9 cellular contexts compared by ENCODE assay signal in the genomic region with DNA sequence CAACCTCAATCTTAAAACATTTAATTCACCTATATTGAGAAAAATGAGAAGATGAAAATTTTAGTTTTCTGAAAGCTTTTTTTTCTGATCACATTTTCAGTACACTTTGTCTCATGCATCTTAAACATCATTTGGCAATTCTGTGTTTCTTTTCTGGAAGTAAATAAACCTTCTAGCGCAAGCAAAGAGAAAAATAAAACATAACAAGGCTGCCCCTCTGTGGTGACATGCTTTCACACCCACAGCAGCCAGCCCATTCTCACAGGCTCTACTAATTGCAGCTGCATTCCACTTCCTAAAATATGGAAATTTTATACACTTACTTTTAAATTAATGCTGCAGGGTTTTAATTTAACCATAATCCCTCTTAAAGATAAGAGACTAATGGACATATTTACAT.
DNase-seq lines count a peak whose midpoint lies in the region; ATAC-seq and TF ChIP-seq lines count a peak whose summit lies in the region.
"Had no signal": no experiment of that assay in that cellular context is flagged by ENCODE, and none has a peak within 500 bp of the region (broad histone marks: within the 10 kb centered on the region; RNA-seq: fewer than 3 reads in every experiment).

No MANE protein-coding gene starts in this region.

- ATAC-seq in left lung, result peak; percentile 39
- ATAC-seq in HG03196 (IDR thresholded peaks at IDR 0.05; ENCODE audit: unreplicated experiment), result no peak

- POLR2A ChIA-PET in HEK293T (lab: Yijun Ruan, JAX), result no interaction called here

- no peaks in the 10 kb centered on the region for H3K4me1 ChIP-seq in left lung

- peak; percentile 59 for TF ChIP-seq CTCF in brain microvascular endothelial cell (IDR thresholded peaks at IDR 0.05; ENCODE audit: low read depth, low read length, missing control alignments)
- no peak for TF ChIP-seq CTCF in left lung (IDR thresholded peaks at IDR 0.05)

- H3K4me3 ChIP-seq in brain microvascular endothelial cell (ENCODE audit: low read depth, low read length) (no peak overlapping the region), left lung (no peak overlapping the region)

- DNase-seq in AG08395 (ENCODE audit: low spot score), result peak; percentile 29
- peak; percentile 29 for DNase-seq in HuH-7 (ENCODE audit: low spot score)
- peak; percentile 5 for DNase-seq in brain microvascular endothelial cell
- DNase-seq in left lung, result no peak
- DNase-seq in activated CD4-positive, alpha-beta T cell treated with anti-CD3 and anti-CD28 coated beads, Interleukin-2, amount 50 U/mL, for 1 hour, result no peak
- DNase-seq in NK-92 (lab: John Stamatoyannopoulos, UW; ENCODE audit: unreplicated experiment), result no peak
- DNase-seq in HEK293T (ENCODE audit: extremely low spot score), result no peak
- DNase-seq: NCI-H2029 had no signal

- H3K27ac ChIP-seq in brain microvascular endothelial cell (no peak overlapping the region), left lung (no peak overlapping the region)

- H3K27me3 ChIP-seq in brain microvascular endothelial cell (replicated peaks) (no peaks in the 10 kb centered on the region), left lung (no peaks in the 10 kb centered on the region)

- H3K36me3 ChIP-seq in brain microvascular endothelial cell (replicated peaks) (no peaks in the 10 kb centered on the region), left lung (no peaks in the 10 kb centered on the region)

- intact Hi-C loops in left lung (cut with DNase I), result no loop called here

- CTCF ChIA-PET in HEK293T (lab: Yijun Ruan, JAX), result interaction anchor here (0.5 kb wide), 1 partner anchor 280 kb away, joined by 3 read pairs; no protein-coding TSS in a partner anchor

- in situ Hi-C loops in brain microvascular endothelial cell (cut with HindIII; ENCODE audit: low pct_ligation_motif_present, low sequenced_read_pairs), result no loop called here

- H3K9me3 ChIP-seq in left lung, result no peaks in the 10 kb centered on the region

TF ChIP-seq in HEK293T, 16 proteins besides CTCF, POLR2A, EP300 and RAD21:
- TF ChIP-seq FOXK2 (IDR thresholded peaks at IDR 0.05) (no peak), ARNT (IDR thresholded peaks at IDR 0.05) (no peak), LEF1 (IDR thresholded peaks at IDR 0.05; ENCODE audit: borderline replicate concordance) (no peak), TARDBP (IDR thresholded peaks at IDR 0.05) (no peak), NFRKB (IDR thresholded peaks at IDR 0.05) (no peak)
TF ChIP-seq in HEK293T: peak in this region for 0.

Comparison
In these comparisons a context has a peak if more than half of its experiments do, and no peak if none do; other contexts are left out.
1. DNase-seq: peak in AG08395 (single experiment), HuH-7 (single experiment) and brain microvascular endothelial cell (single experiment); none in left lung (0 of 2), activated CD4-positive, alpha-beta T cell treated with anti-CD3 and anti-CD28 coated beads, Interleukin-2, amount 50 U/mL, for 1 hour (single experiment), NK-92 (single experiment) and HEK293T (single experiment).